In the genomic region with DNA sequence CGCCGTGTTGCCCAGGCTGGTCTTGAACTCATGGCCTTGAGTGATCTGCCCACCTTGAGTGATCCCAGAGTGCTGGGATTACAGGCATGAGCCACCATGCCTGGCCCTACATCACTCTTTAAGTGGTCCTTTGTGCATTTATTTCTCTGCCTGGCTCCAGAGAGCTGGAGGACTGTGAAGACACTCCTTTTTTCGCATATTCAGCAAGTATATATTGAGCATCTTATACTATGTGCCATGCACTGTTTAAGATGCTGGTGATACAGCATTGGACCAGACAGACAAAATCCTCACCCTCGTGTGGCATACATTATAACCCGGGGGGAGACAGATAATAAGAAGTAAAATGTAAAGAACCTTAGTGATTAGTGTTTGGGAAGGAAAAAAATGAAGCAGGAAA, we compare ENCODE assay signal across 1 cellular context.
TF ChIP-seq lines count a peak whose summit lies in the region.

No MANE protein-coding gene starts in this region.

TF ChIP-seq in K562, 482 proteins besides CTCF, POLR2A, EP300 and RAD21 (continued from another document):
- TF ChIP-seq, protein P1, sequence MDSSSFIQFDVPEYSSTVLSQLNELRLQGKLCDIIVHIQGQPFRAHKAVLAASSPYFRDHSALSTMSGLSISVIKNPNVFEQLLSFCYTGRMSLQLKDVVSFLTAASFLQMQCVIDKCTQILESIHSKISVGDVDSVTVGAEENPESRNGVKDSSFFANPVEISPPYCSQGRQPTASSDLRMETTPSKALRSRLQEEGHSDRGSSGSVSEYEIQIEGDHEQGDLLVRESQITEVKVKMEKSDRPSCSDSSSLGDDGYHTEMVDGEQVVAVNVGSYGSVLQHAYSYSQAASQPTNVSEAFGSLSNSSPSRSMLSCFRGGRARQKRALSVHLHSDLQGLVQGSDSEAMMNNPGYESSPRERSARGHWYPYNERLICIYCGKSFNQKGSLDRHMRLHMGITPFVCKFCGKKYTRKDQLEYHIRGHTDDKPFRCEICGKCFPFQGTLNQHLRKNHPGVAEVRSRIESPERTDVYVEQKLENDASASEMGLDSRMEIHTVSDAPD (CRISPR knock-in tag; IDR thresholded peaks at IDR 0.05): no peak
